8 cellular contexts compared by ENCODE assay signal in the genomic region with DNA sequence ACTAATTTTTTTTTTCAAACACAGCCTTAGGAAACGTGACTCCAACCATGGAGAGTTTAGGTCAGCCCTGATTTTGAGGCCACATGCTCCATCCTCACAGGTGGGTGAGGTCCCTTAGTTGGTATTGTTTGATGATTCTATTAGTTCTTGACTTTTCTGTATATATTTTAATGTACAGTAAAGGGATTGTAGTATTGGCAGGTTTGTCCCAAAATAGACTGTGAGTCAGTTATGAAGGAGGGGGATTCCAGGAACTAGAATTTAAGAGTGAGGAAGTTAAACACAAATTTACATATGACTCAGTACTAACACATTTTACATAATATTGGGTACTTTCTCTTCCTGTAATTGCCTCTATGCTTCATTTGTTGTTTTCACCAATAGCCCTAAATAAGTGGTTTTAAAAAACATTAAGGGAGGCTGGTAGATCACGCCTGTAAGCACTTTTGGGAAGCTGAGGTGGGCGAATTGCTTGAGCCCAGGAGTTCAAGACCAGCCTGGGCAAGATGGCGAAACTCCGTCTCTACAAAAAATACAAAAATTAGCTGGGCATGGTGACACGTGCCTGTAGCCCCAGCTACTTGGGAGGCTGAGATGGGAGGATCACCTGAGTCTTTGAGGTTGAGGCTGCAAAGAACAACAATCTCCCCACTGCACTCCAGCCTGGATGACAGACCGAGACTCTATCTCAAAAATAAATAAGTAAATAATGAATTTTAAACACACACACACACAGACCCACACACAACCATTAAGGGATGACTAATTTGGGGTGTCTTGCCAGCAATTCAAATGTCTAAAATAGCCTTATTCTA.
DNase-seq lines count a peak whose midpoint lies in the region; ATAC-seq and TF ChIP-seq lines count a peak whose summit lies in the region.

No MANE protein-coding gene starts in this region.

- no peaks in the 10 kb centered on the region for H3K36me3 Mint-ChIP-seq in chondrocyte (ENCODE audit: low read depth)

- DNase-seq in left cardiac atrium (no peak), Right ventricle myocardium superior (no peak), SIG-M5 treated with dmso at 0.1 percent for 504 hours (lab: John Stamatoyannopoulos, UW; ENCODE audit: unreplicated experiment) (peak; percentile 93), fibroblast of pulmonary artery (ENCODE audit: low read depth) (peak; percentile 67), suprapubic skin (ENCODE audit: low spot score in 2 of 2) (no peak), NCI-H1105 (lab: John Stamatoyannopoulos, UW) (no peak), chondrocyte (ENCODE audit: low spot score) (no peak)

- H3K27ac Mint-ChIP-seq in chondrocyte (ENCODE audit: unreplicated experiment): no peak overlapping the region

- no peaks in the 10 kb centered on the region for H3K9me3 Mint-ChIP-seq in chondrocyte (ENCODE audit: low read depth)

- no peaks in the 10 kb centered on the region for H3K9me3 ChIP-seq in suprapubic skin

- H3K27me3 ChIP-seq in suprapubic skin: no peaks in the 10 kb centered on the region

- H3K4me1 Mint-ChIP-seq in chondrocyte (ENCODE audit: low read depth): peaks cover 16% of the 10 kb centered on the region

- H3K27me3 Mint-ChIP-seq in chondrocyte (ENCODE audit: low read depth): no peaks in the 10 kb centered on the region

- ATAC-seq in left cardiac atrium: peak; percentile 27 to 62
- ATAC-seq in Right ventricle myocardium superior (ENCODE audit: poor library complexity): no peak
- ATAC-seq in HG02973 (IDR thresholded peaks at IDR 0.05; ENCODE audit: unreplicated experiment): peak; percentile 94

- WGBS in suprapubic skin: 71% methylated on average over 7 of the region's 7 CpGs

- H3K4me3 ChIP-seq in fibroblast of pulmonary artery (replicated peaks; ENCODE audit: low read depth, low read length) (no peak overlapping the region), suprapubic skin (no peak overlapping the region)

- H3K36me3 ChIP-seq in suprapubic skin: no peaks in the 10 kb centered on the region

- intact Hi-C loops in left cardiac atrium (cut with DNase I) (loop anchor here in 1 of 2 donors (5.0 kb wide), 1 partner anchor 106 kb away; no protein-coding TSS in a partner anchor), Right ventricle myocardium superior (cut with DNase I) (no loop called here)

- TF ChIP-seq EP300 in suprapubic skin (IDR thresholded peaks at IDR 0.05): no peak

- H3K27ac ChIP-seq in suprapubic skin: no peak overlapping the region

- TF ChIP-seq POLR2A in suprapubic skin (IDR thresholded peaks at IDR 0.05): no peak

- no peak for TF ChIP-seq CTCF in fibroblast of pulmonary artery (IDR thresholded peaks at IDR 0.05; ENCODE audit: low read length, missing control alignments)
- TF ChIP-seq CTCF in suprapubic skin (IDR thresholded peaks at IDR 0.05): no peak
- TF ChIP-seq CTCF in chondrocyte (IDR thresholded peaks at IDR 0.05): no peak

- peaks cover 16% of the 10 kb centered on the region for H3K4me1 ChIP-seq in suprapubic skin

- H3K4me3 Mint-ChIP-seq in chondrocyte (ENCODE audit: unreplicated experiment): no peak overlapping the region

Comparison
In these comparisons a context has a peak if more than half of its experiments do, and no peak if none do; other contexts are left out.
1. DNase-seq: peak in SIG-M5 treated with dmso at 0.1 percent for 504 hours (single experiment) and fibroblast of pulmonary artery (single experiment); none in left cardiac atrium (single experiment), Right ventricle myocardium superior (single experiment), suprapubic skin (0 of 2), NCI-H1105 (single experiment) and chondrocyte (single experiment).